ENCODE assay signal across 24 cellular contexts in the genomic region with DNA sequence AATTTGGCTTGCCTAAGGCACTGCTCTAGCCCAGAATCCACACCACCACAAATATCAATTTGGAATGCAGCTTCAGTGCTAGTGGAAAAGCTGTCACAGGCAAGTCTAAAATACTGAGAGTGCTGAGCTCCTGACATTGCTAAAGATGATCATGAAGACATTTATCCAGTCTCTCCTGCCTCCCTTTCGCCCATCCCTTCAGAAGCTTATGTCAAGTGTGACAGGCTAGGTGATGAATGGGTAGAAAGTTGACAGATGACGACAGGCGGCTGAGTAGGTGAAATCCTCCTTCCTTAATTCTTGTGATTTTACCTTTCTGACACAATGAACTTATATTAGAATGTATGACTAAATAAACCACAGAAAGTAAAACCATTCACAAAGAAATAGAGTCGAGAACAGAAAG.
DNase-seq lines count a peak whose midpoint lies in the region; ATAC-seq and TF ChIP-seq lines count a peak whose summit lies in the region.
"Had no signal": no experiment of that assay in that cellular context is flagged by ENCODE, and none has a peak within 500 bp of the region (broad histone marks: within the 10 kb centered on the region; RNA-seq: fewer than 3 reads in every experiment).

No MANE protein-coding gene starts in this region.

- H3K27me3 Mint-ChIP-seq in glutamatergic neuron (ENCODE audit: unreplicated experiment) = no peaks in the 10 kb centered on the region
- H3K27me3 Mint-ChIP-seq: CD4-positive, CD25-positive, alpha-beta regulatory T cell had no signal

- H3K27ac Mint-ChIP-seq in glutamatergic neuron (ENCODE audit: unreplicated experiment) = no peak overlapping the region
- H3K27ac Mint-ChIP-seq: activated T-cell treated with anti-CD3 and anti-CD28 coated beads, Interleukin-2, amount 50 U/mL, for 24 hours; endodermal cell had no signal

- H3K36me3 Mint-ChIP-seq in glutamatergic neuron (ENCODE audit: unreplicated experiment) = no peaks in the 10 kb centered on the region
- H3K36me3 Mint-ChIP-seq: CD4-positive, CD25-positive, alpha-beta regulatory T cell had no signal

- TF ChIP-seq CTCF in fibroblast of lung (conservative IDR thresholded peaks at IDR 0.05 in 1 of 2, IDR thresholded peaks at IDR 0.05 in 1 of 2; ENCODE audit: low read depth in 1 of 2, low read length in 2 of 2) (no peak), glutamatergic neuron (IDR thresholded peaks at IDR 0.05; ENCODE audit: partially characterized antibody, unreplicated experiment) (no peak)

- DNase-seq in EL (peak; percentile 47), fibroblast of lung (ENCODE audit: low read depth in 2 of 2) (peak in 1 of 2 donors; percentile 53), retina (peak; percentile 47), glutamatergic neuron (no peak)
- DNase-seq: activated CD4-positive, alpha-beta T cell treated with anti-CD3 and anti-CD28 coated beads for 4 hours; activated CD8-positive, alpha-beta memory T cell treated with anti-CD3 and anti-CD28 coated beads for 24 hours; activated gamma-delta T cell treated with Interleukin-2 at 50 U/mL for 16 hours; activated T-cell treated with anti-CD3 and anti-CD28 coated beads, Interleukin-2, amount 50 U/mL, for 24 hours; CD4-positive, CD25-positive, alpha-beta regulatory T cell; endodermal cell; KBM-7; mammary epithelial cell; NCI-H1436 treated with DMSO at 0.1 percent for 48 hours; NCI-H510A; stimulated activated CD4-positive, alpha-beta T cell treated with anti-CD3 and anti-CD28 coated beads, Interleukin-4, amount 100 ng/mL, for 4 hours; stimulated activated naive CD4-positive, alpha-beta T cell treated with Interleukin-2 at 50 U/mL for 16 hours; T-helper 2 cell; testis; uterus had no signal

- peak; percentile 48 for ATAC-seq in SK-N-SH treated with all-trans-retinoic acid at 6 μM for 48 hours
- no peak for ATAC-seq in GM19397 (IDR thresholded peaks at IDR 0.05; ENCODE audit: unreplicated experiment)
- no peak for ATAC-seq in HG03045 (IDR thresholded peaks at IDR 0.05; ENCODE audit: unreplicated experiment)

- H3K4me2 ChIP-seq in fibroblast of lung (ENCODE audit: extremely low read depth, insufficient read depth, low read length) = no peak overlapping the region

- no peak overlapping the region for H3K4me3 ChIP-seq in fibroblast of lung (replicated peaks in 1 of 4; ENCODE audit: control extremely low read depth in 1 of 4, insufficient read depth in 1 of 4, low read depth in 3 of 4, low read length in 4 of 4)
- H3K4me3 ChIP-seq: coronary artery, esophagus muscularis mucosa, testis, uterus had no signal

- H3K9me3 Mint-ChIP-seq in glutamatergic neuron (ENCODE audit: unreplicated experiment) = no peaks in the 10 kb centered on the region
- H3K9me3 Mint-ChIP-seq: activated T-cell treated with anti-CD3 and anti-CD28 coated beads, Interleukin-2, amount 50 U/mL, for 24 hours; endodermal cell had no signal

- H3K36me3 ChIP-seq in fibroblast of lung (ENCODE audit: control insufficient read depth, insufficient read depth, low read length) = no peaks in the 10 kb centered on the region
- H3K36me3 ChIP-seq: esophagus muscularis mucosa, uterus had no signal

- no peaks in the 10 kb centered on the region for H3K79me2 ChIP-seq in fibroblast of lung (ENCODE audit: control insufficient read depth, insufficient read depth, low read length)

- peaks cover 4% of the 10 kb centered on the region for H3K4me1 ChIP-seq in fibroblast of lung (ENCODE audit: control insufficient read depth, extremely low read depth, insufficient read depth, low read length)
- H3K4me1 ChIP-seq: esophagus muscularis mucosa, testis, uterus had no signal

- no peaks in the 10 kb centered on the region for H4K20me1 ChIP-seq in fibroblast of lung (ENCODE audit: control insufficient read depth, extremely low read depth, insufficient read depth, low read length)

- no peak overlapping the region for H3K4me3 Mint-ChIP-seq in glutamatergic neuron (ENCODE audit: unreplicated experiment)
- H3K4me3 Mint-ChIP-seq: activated T-cell treated with anti-CD3 and anti-CD28 coated beads, Interleukin-2, amount 50 U/mL, for 24 hours; CD4-positive, CD25-positive, alpha-beta regulatory T cell; endodermal cell had no signal

- H3K9me3 ChIP-seq in fibroblast of lung (ENCODE audit: control insufficient read depth, insufficient read depth, low read depth, low read length) = no peaks in the 10 kb centered on the region
- H3K9me3 ChIP-seq: esophagus muscularis mucosa, testis, uterus had no signal

- H3K9ac ChIP-seq in fibroblast of lung (ENCODE audit: insufficient read depth, low read length) = no peak overlapping the region

- no peaks in the 10 kb centered on the region for H3K4me1 Mint-ChIP-seq in glutamatergic neuron (ENCODE audit: low read depth, unreplicated experiment)
- H3K4me1 Mint-ChIP-seq: CD4-positive, CD25-positive, alpha-beta regulatory T cell; endodermal cell had no signal

- H2AFZ ChIP-seq in fibroblast of lung (ENCODE audit: low read length) = peak overlapping the region; percentile 5

- H3K27ac ChIP-seq in fibroblast of lung (ENCODE audit: insufficient read depth, low read length) = no peak overlapping the region
- H3K27ac ChIP-seq: esophagus muscularis mucosa, testis, uterus had no signal

- H3K27me3 ChIP-seq in fibroblast of lung (ENCODE audit: control insufficient read depth, insufficient read depth, low read length) = no peaks in the 10 kb centered on the region
- H3K27me3 ChIP-seq: esophagus muscularis mucosa, testis, uterus had no signal

TF ChIP-seq in SK-N-SH treated with all-trans-retinoic acid at 6 μM for 48 hours, 23 proteins besides CTCF, POLR2A, EP300 and RAD21:
- TF ChIP-seq, protein P1, sequence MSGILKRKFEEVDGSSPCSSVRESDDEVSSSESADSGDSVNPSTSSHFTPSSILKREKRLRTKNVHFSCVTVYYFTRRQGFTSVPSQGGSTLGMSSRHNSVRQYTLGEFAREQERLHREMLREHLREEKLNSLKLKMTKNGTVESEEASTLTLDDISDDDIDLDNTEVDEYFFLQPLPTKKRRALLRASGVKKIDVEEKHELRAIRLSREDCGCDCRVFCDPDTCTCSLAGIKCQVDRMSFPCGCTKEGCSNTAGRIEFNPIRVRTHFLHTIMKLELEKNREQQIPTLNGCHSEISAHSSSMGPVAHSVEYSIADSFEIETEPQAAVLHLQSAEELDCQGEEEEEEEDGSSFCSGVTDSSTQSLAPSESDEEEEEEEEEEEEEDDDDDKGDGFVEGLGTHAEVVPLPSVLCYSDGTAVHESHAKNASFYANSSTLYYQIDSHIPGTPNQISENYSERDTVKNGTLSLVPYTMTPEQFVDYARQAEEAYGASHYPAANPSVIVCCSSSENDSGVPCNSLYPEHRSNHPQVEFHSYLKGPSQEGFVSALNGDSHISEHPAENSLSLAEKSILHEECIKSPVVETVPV (CRISPR knock-in tag; IDR thresholded peaks at IDR 0.05) = no peak
- TF ChIP-seq CSDC2 (CRISPR knock-in tag; IDR thresholded peaks at IDR 0.05) (no peak), ZNF565 (CRISPR knock-in tag; conservative IDR thresholded peaks at IDR 0.05; ENCODE audit: low read depth) (no peak), TOX (CRISPR knock-in tag; IDR thresholded peaks at IDR 0.05; ENCODE audit: borderline replicate concordance) (no peak), RARB (CRISPR knock-in tag; IDR thresholded peaks at IDR 0.05) (no peak), ZFP30 (CRISPR knock-in tag; IDR thresholded peaks at IDR 0.05) (no peak)
- TF ChIP-seq, protein P2, sequence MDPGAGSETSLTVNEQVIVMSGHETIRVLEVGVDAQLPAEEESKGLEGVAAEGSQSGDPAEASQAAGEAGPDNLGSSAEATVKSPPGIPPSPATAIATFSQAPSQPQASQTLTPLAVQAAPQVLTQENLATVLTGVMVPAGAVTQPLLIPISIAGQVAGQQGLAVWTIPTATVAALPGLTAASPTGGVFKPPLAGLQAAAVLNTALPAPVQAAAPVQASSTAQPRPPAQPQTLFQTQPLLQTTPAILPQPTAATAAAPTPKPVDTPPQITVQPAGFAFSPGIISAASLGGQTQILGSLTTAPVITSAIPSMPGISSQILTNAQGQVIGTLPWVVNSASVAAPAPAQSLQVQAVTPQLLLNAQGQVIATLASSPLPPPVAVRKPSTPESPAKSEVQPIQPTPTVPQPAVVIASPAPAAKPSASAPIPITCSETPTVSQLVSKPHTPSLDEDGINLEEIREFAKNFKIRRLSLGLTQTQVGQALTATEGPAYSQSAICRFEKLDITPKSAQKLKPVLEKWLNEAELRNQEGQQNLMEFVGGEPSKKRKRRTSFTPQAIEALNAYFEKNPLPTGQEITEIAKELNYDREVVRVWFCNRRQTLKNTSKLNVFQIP (CRISPR knock-in tag; IDR thresholded peaks at IDR 0.05; ENCODE audit: borderline replicate concordance, low read depth) = no peak
